ENCODE assay signal across 13 cellular contexts in genomic region chr10:48406204-48406603, GRCh38.
DNase-seq lines count a peak whose midpoint lies in the region; ATAC-seq and TF ChIP-seq lines count a peak whose summit lies in the region.
"Had no signal": no experiment of that assay in that cellular context is flagged by ENCODE, and none has a peak within 500 bp of the region (broad histone marks: within the 10 kb centered on the region; RNA-seq: fewer than 3 reads in every experiment).

No MANE protein-coding gene starts in this region.

- H3K4me1 ChIP-seq in breast epithelium = no peaks in the 10 kb centered on the region
- H3K4me1 ChIP-seq in foreskin keratinocyte = peaks cover 13% of the 10 kb centered on the region

- no peak overlapping the region for H3K4me3 ChIP-seq in breast epithelium

- intact Hi-C loops in MCF 10A (cut with micrococcal nuclease) (no loop called here), breast epithelium (cut with DNase I; ENCODE audit: low total_unique reads) (no loop called here)

- DNase-seq in MCF 10A (ENCODE audit: unreplicated experiment) (peak; percentile 63), breast epithelium (ENCODE audit: low spot score in 2 of 2) (no peak), UCSD-AML1 (lab: John Stamatoyannopoulos, UW; ENCODE audit: unreplicated experiment) (peak; percentile 24), foreskin keratinocyte (peak; percentile 84 to 89), NCI-H748 treated with DMSO at 0.1 percent for 48 hours (lab: John Stamatoyannopoulos, UW) (no peak), NCI-H524 treated with DMSO at 0.1 percent for 48 hours (lab: John Stamatoyannopoulos, UW) (no peak)
- DNase-seq in activated naive CD4-positive, alpha-beta T cell treated with anti-CD3 and anti-CD28 coated beads, Interleukin-2, amount 10 ng/mL, durations not matched to agents 7 days and 5 days = no peak
- DNase-seq in activated naive CD4-positive, alpha-beta T cell treated with anti-CD3 and anti-CD28 coated beads, Interleukin-2, amount 50 U/mL, for 72 hours (ENCODE audit: low spot score in 2 of 2) = no peak
- DNase-seq: head of caudate nucleus, midbrain, NCI-H1694 treated with DMSO at 0.1 percent for 48 hours, trophoblast cell, WERI-Rb-1 had no signal

- TF ChIP-seq CTCF in MCF 10A (IDR thresholded peaks at IDR 0.05; ENCODE audit: unreplicated experiment) = no peak
- no peak for TF ChIP-seq CTCF in breast epithelium (IDR thresholded peaks at IDR 0.05)
- peak; percentile 53 for TF ChIP-seq CTCF in foreskin keratinocyte (conservative IDR thresholded peaks at IDR 0.05)

- no peak overlapping the region for H3K4me3 Mint-ChIP-seq in MCF 10A (ENCODE audit: unreplicated experiment)
- H3K4me3 Mint-ChIP-seq in activated naive CD4-positive, alpha-beta T cell treated with anti-CD3 and anti-CD28 coated beads, Interleukin-2, amount 10 ng/mL, durations not matched to agents 7 days and 5 days = no peak overlapping the region

- CTCF ChIA-PET in MCF 10A (lab: Yijun Ruan, JAX) = interaction anchor here (0.5 to 1.4 kb wide), 3 partner anchors 9 to 19 kb away, joined by 3 to 4 read pairs (median 4); no protein-coding TSS in a partner anchor
- CTCF ChIA-PET in activated naive CD4-positive, alpha-beta T cell treated with anti-CD3 and anti-CD28 coated beads, Interleukin-2, amount 10 ng/mL, durations not matched to agents 7 days and 5 days (lab: Charles Lee) = interaction anchor here (1.8 kb wide), 1 partner anchor 250 kb away, joined by 4 read pairs; no protein-coding TSS in a partner anchor

- H3K36me3 ChIP-seq in breast epithelium = no peaks in the 10 kb centered on the region

- H3K9me3 Mint-ChIP-seq in MCF 10A (ENCODE audit: unreplicated experiment) = no peaks in the 10 kb centered on the region
- no peaks in the 10 kb centered on the region for H3K9me3 Mint-ChIP-seq in activated naive CD4-positive, alpha-beta T cell treated with anti-CD3 and anti-CD28 coated beads, Interleukin-2, amount 10 ng/mL, durations not matched to agents 7 days and 5 days
- no peaks in the 10 kb centered on the region for H3K9me3 Mint-ChIP-seq in activated naive CD4-positive, alpha-beta T cell treated with anti-CD3 and anti-CD28 coated beads, Interleukin-2, amount 50 U/mL, for 72 hours

- ATAC-seq in foreskin keratinocyte = peak; percentile 99
- no peak for ATAC-seq in activated naive CD4-positive, alpha-beta T cell treated with anti-CD3 and anti-CD28 coated beads, Interleukin-2, amount 50 U/mL, for 72 hours

- no TSS peak for BruUV-seq in MCF 10A (replicated peaks; lab: Mats Ljungman, UMichigan)

- H3K9me3 ChIP-seq in breast epithelium = peaks cover 0 to 1% of the 10 kb centered on the region in 2 donors

- no peak for TF ChIP-seq POLR2A in breast epithelium (IDR thresholded peaks at IDR 0.05)

- H3K27me3 ChIP-seq in breast epithelium = no peaks in the 10 kb centered on the region
- no peaks in the 10 kb centered on the region for H3K27me3 ChIP-seq in foreskin keratinocyte

- H3K4me1 Mint-ChIP-seq in MCF 10A (ENCODE audit: insufficient read depth, unreplicated experiment) = no peaks in the 10 kb centered on the region
- no peaks in the 10 kb centered on the region for H3K4me1 Mint-ChIP-seq in activated naive CD4-positive, alpha-beta T cell treated with anti-CD3 and anti-CD28 coated beads, Interleukin-2, amount 10 ng/mL, durations not matched to agents 7 days and 5 days

- H3K27me3 Mint-ChIP-seq in MCF 10A (ENCODE audit: insufficient read depth, unreplicated experiment) = no peaks in the 10 kb centered on the region
- no peaks in the 10 kb centered on the region for H3K27me3 Mint-ChIP-seq in activated naive CD4-positive, alpha-beta T cell treated with anti-CD3 and anti-CD28 coated beads, Interleukin-2, amount 10 ng/mL, durations not matched to agents 7 days and 5 days

- no peak overlapping the region for H3K27ac Mint-ChIP-seq in MCF 10A (ENCODE audit: low read depth, unreplicated experiment)
- H3K27ac Mint-ChIP-seq in activated naive CD4-positive, alpha-beta T cell treated with anti-CD3 and anti-CD28 coated beads, Interleukin-2, amount 10 ng/mL, durations not matched to agents 7 days and 5 days = no peak overlapping the region
- H3K27ac Mint-ChIP-seq in activated naive CD4-positive, alpha-beta T cell treated with anti-CD3 and anti-CD28 coated beads, Interleukin-2, amount 50 U/mL, for 72 hours = peak overlapping the region in 1 of 2 donors; percentile 23

- no peak overlapping the region for H3K27ac ChIP-seq in breast epithelium
- no peak overlapping the region for H3K27ac ChIP-seq in foreskin keratinocyte
- H3K27ac ChIP-seq: WERI-Rb-1 had no signal

- POLR2A ChIA-PET in MCF 10A (lab: Yijun Ruan, JAX) = interaction anchor here (1.1 to 2.0 kb wide), 4 partner anchors 9 to 19 kb away, joined by 3 to 7 read pairs (median 5); no protein-coding TSS in a partner anchor

- H3K36me3 Mint-ChIP-seq in MCF 10A (ENCODE audit: insufficient read depth, unreplicated experiment) = peaks cover 13% of the 10 kb centered on the region
- peaks cover 14% of the 10 kb centered on the region for H3K36me3 Mint-ChIP-seq in activated naive CD4-positive, alpha-beta T cell treated with anti-CD3 and anti-CD28 coated beads, Interleukin-2, amount 10 ng/mL, durations not matched to agents 7 days and 5 days
- H3K36me3 Mint-ChIP-seq in activated naive CD4-positive, alpha-beta T cell treated with anti-CD3 and anti-CD28 coated beads, Interleukin-2, amount 50 U/mL, for 72 hours = peaks cover 8 to 15% of the 10 kb centered on the region in 2 donors

Comparison
In these comparisons a context has a peak if more than half of its experiments do, and no peak if none do; other contexts are left out.
1. DNase-seq: peak in MCF 10A (single experiment), UCSD-AML1 (single experiment) and foreskin keratinocyte (2 of 2); none in breast epithelium (0 of 2), activated naive CD4-positive, alpha-beta T cell treated with anti-CD3 and anti-CD28 coated beads, Interleukin-2, amount 10 ng/mL, durations not matched to agents 7 days and 5 days (single experiment), NCI-H748 treated with DMSO at 0.1 percent for 48 hours (single experiment), NCI-H524 treated with DMSO at 0.1 percent for 48 hours (single experiment) and activated naive CD4-positive, alpha-beta T cell treated with anti-CD3 and anti-CD28 coated beads, Interleukin-2, amount 50 U/mL, for 72 hours (0 of 2).